In the genomic region with DNA sequence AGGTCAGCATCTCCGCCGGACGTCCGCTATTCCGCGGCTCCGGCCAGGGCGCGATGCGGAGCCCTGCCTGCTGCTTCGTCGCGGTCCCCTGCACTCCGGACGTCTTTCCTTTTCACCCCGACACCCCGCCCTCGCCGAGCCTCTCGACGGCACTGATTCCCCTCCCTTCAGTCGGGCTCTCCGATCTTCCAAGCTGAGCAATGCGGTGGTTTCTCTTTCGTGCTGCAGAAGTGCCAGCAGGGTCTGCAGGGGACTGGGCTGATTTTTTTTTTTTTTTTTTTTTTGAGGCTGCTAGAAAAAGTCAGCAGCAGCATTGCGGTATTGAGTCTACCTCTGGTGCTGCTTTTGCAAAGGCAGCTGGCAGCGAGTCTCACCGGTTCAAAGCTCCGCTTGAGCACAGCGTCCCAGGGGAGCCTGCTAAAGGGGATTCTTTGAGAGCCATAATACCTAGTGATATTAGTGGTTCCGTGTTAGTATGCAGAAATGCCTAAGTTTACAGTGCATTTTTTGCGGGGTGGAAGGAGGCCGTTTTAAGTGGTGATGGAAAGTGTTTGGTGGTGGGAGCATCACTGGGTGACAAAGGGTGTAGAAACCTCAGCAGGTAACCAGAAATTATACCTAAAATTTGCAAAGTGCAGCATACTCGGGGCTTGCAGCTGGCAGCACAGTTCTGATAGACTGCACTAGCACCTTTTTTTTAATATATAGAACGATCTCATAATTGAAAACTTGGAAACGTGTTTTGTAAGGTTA, we compare ENCODE assay signal across 8 cellular contexts. TPM values are rescaled to one million over a fixed set of nuclear protein-coding genes. Genes with fewer than 3 reads are reported as not detected.
DNase-seq lines count a peak whose midpoint lies in the region; TF ChIP-seq lines count a peak whose summit lies in the region.

No MANE protein-coding gene starts in this region.

- no peaks in the 10 kb centered on the region for H3K27me3 ChIP-seq in HAP-1 (ENCODE audit: low read depth)
- no peaks in the 10 kb centered on the region for H3K27me3 ChIP-seq in MG63
- no peaks in the 10 kb centered on the region for H3K27me3 ChIP-seq in adrenal gland
- H3K27me3 ChIP-seq in right atrium auricular region: no peaks in the 10 kb centered on the region

- peak overlapping the region; percentile 58 for H3K4me3 ChIP-seq in HAP-1
- H3K4me3 ChIP-seq in MG63: peak overlapping the region; percentile 55
- H3K4me3 ChIP-seq in adrenal gland: peak overlapping the region; percentile 12 to 98 (median 66)
- peak overlapping the region; percentile 73 to 92 for H3K4me3 ChIP-seq in right atrium auricular region

- in situ Hi-C loops in HAP-1 (cut with MboI; ENCODE audit: low sequenced_read_pairs): no loop called here

- peak in 1 of 2 donors; percentile 53 for TF ChIP-seq POLR2A in adrenal gland (IDR thresholded peaks at IDR 0.05)

- 0 to 3% (median 0%) methylated on average over 15 to 36 of the region's 36 CpGs for WGBS in adrenal gland, 4 donors

- DNase-seq in GM03348 (ENCODE audit: low spot score) (peak; percentile 65), HAP-1 (ENCODE audit: low spot score in 2 of 2) (peak; percentile 71 to 77), MG63 (peak; percentile 58), SW480 (ENCODE audit: low spot score) (peak; percentile 75), adrenal gland (peak; percentile 67 to 86 (median 76)), right atrium auricular region (ENCODE audit: low spot score) (peak; percentile 70), retina (peak; percentile 90), pons (ENCODE audit: low spot score) (no peak)

- no peak for TF ChIP-seq CTCF in adrenal gland (IDR thresholded peaks at IDR 0.05)
- no peak for TF ChIP-seq CTCF in right atrium auricular region (IDR thresholded peaks at IDR 0.05)

- intact Hi-C loops in adrenal gland (cut with DNase I): loop anchor here (5.0 to 10.0 kb wide), 2 partner anchors 123 to 146 kb away; no protein-coding TSS in a partner anchor

- H3K9me3 ChIP-seq in HAP-1: no peaks in the 10 kb centered on the region
- H3K9me3 ChIP-seq in MG63: no peaks in the 10 kb centered on the region
- H3K9me3 ChIP-seq in adrenal gland (replicated peaks in 1 of 3): no peaks in the 10 kb centered on the region
- no peaks in the 10 kb centered on the region for H3K9me3 ChIP-seq in right atrium auricular region

- H3K27ac ChIP-seq in adrenal gland (peak overlapping the region; percentile 40 to 99 (median 92)), right atrium auricular region (peak overlapping the region; percentile 91 to 94)

- H3K4me1 ChIP-seq in HAP-1 (peaks cover 37% of the 10 kb centered on the region), adrenal gland (replicated peaks in 1 of 2) (peaks cover 18 to 61% of the 10 kb centered on the region in 2 donors), right atrium auricular region (peaks cover 0 to 65% of the 10 kb centered on the region in 2 donors)

- H3K36me3 ChIP-seq in HAP-1 (replicated peaks) (no peaks in the 10 kb centered on the region), MG63 (no peaks in the 10 kb centered on the region), adrenal gland (replicated peaks in 1 of 2) (no peaks in the 10 kb centered on the region), right atrium auricular region (no peaks in the 10 kb centered on the region)

RNA-seq across cellular contexts. Expression of gene STIM2, which starts 1.0 kb away (rescaled TPM):
- 15.7 and 19.7 TPM in 2 replicates for total RNA-seq in MG63 (2014; rRNA removed; shearing (Covaris generic); ENCODE audit: low replicate concordance)
- total RNA-seq in adrenal gland (10 to 100 TPM in 7 of 8 donors, 1 to 10 TPM in 1; 7.5 to 21.4 (median 17.3) TPM), right atrium auricular region (10 to 100 TPM in 1 of 2 donors, 1 to 10 TPM in 1; 9.2 to 10.5 TPM)
- 10 to 100 TPM; 11.0 to 12.7 (median 11.7) TPM for polyA plus RNA-seq in adrenal gland
